ENCODE assay signal across 11 cellular contexts in genomic region chr17:41874293-41874670, GRCh38. TPM values are rescaled to one million over a fixed set of nuclear protein-coding genes. Genes with fewer than 3 reads are reported as not detected.
DNase-seq lines count a peak whose midpoint lies in the region; ATAC-seq, FAIRE-seq and TF ChIP-seq lines count a peak whose summit lies in the region.
"Not testable (repeated sequence)": the region's sequence is repeated elsewhere in the genome, so short reads cannot be mapped to it uniquely, and the experiment has no call there.
"Had no signal": no experiment of that assay in that cellular context is flagged by ENCODE, and none has a peak within 500 bp of the region (broad histone marks: within the 10 kb centered on the region; RNA-seq: fewer than 3 reads in every experiment).

No MANE protein-coding gene starts in this region.

- peaks cover 0 to 46% (median 19%) of the 10 kb centered on the region in 4 donors for H3K4me1 ChIP-seq in right lobe of liver
- H3K4me1 ChIP-seq in upper lobe of right lung, result not testable (repeated sequence)

- peaks cover 20% of the 10 kb centered on the region for H3K4me1 Mint-ChIP-seq in activated T-cell treated with anti-CD3 and anti-CD28 coated beads, Interleukin-2, amount 50 U/mL, for 24 hours (ENCODE audit: low read depth)

- not testable (repeated sequence) for H3K27me3 Mint-ChIP-seq in activated T-cell treated with anti-CD3 and anti-CD28 coated beads, Interleukin-2, amount 50 U/mL, for 24 hours

- peaks cover 95% of the 10 kb centered on the region for H3K36me3 Mint-ChIP-seq in activated T-cell treated with anti-CD3 and anti-CD28 coated beads, Interleukin-2, amount 50 U/mL, for 24 hours (ENCODE audit: low read depth)

- 96% methylated on average over 5 of the region's 9 CpGs for WGBS in right lobe of liver (ENCODE audit: insufficient coverage, low coverage, low lambda C conversion rate, missing lambda C conversion rate)

- not testable (repeated sequence) for TF ChIP-seq CTCF in right lobe of liver (IDR thresholded peaks at IDR 0.05); upper lobe of right lung (IDR thresholded peaks at IDR 0.05)

- TF ChIP-seq POLR2A in right lobe of liver (IDR thresholded peaks at IDR 0.05), result not testable (repeated sequence)

- FAIRE-seq in HTR-8/SVneo (lab: Jason Lieb, UNC), result peak; percentile 9

- ATAC-seq in right lobe of liver, upper lobe of right lung: not testable (repeated sequence)
- peak; percentile 24 for ATAC-seq in sciatic nerve

- not testable (repeated sequence) for H3K4me3 Mint-ChIP-seq in activated T-cell treated with anti-CD3 and anti-CD28 coated beads, Interleukin-2, amount 50 U/mL, for 24 hours

- H3K36me3 ChIP-seq in right lobe of liver (peaks cover 6 to 33% (median 16%) of the 10 kb centered on the region in 4 donors), upper lobe of right lung (peaks cover 76% of the 10 kb centered on the region)

- H3K27ac ChIP-seq in right lobe of liver, result peak overlapping the region in 2 of 3 donors; percentile 18 to 79
- not testable (repeated sequence) for H3K27ac ChIP-seq in upper lobe of right lung

- intact Hi-C loops in right lobe of liver (cut with DNase I); sciatic nerve (cut with DNase I); upper lobe of right lung (cut with DNase I): not testable (repeated sequence)

- not testable (repeated sequence) for H3K9me3 ChIP-seq in right lobe of liver, upper lobe of right lung

- DNase-seq in HTR-8/SVneo (ENCODE audit: insufficient read length, low spot score); activated T-cell treated with anti-CD3 and anti-CD28 coated beads, Interleukin-2, amount 50 U/mL, for 24 hours; right lobe of liver; sciatic nerve (ENCODE audit: low spot score): not testable (repeated sequence)
- peak; percentile 26 for DNase-seq in upper lobe of right lung

- not testable (repeated sequence) for H3K4me3 ChIP-seq in right lobe of liver, upper lobe of right lung

- not testable (repeated sequence) for H3K27me3 ChIP-seq in right lobe of liver, upper lobe of right lung

- H3K27ac Mint-ChIP-seq in activated T-cell treated with anti-CD3 and anti-CD28 coated beads, Interleukin-2, amount 50 U/mL, for 24 hours, result peak overlapping the region; percentile 29

- not testable (repeated sequence) for H3K9me3 Mint-ChIP-seq in activated T-cell treated with anti-CD3 and anti-CD28 coated beads, Interleukin-2, amount 50 U/mL, for 24 hours

RNA-seq across cellular contexts. Expression of gene KLHL11, which starts 9.1 kb away (rescaled TPM):
- total RNA-seq in right lobe of liver (1 to 10 TPM; 2.9 to 7.0 (median 5.7) TPM), sciatic nerve (16.0 TPM), upper lobe of right lung (12.6 TPM)

RNA-seq across cellular contexts. Expression of gene KLHL10, which starts 36.7 kb away (rescaled TPM):
- total RNA-seq in right lobe of liver (not detected), sciatic nerve (not detected), upper lobe of right lung (0.29 TPM)
- total RNA-seq: A172; A673; Calu3; CD4-positive, alpha-beta memory T cell; G401; H4 had no signal

RNA-seq across cellular contexts. Expression of gene NT5C3B, which starts 38.2 kb away (rescaled TPM):
- 10 to 100 TPM; 19.9 to 30.7 (median 23.1) TPM for total RNA-seq in right lobe of liver
- total RNA-seq in sciatic nerve, result 34.6 TPM
- 36.5 TPM for total RNA-seq in upper lobe of right lung

RNA-seq across cellular contexts. Expression of gene ACLY, which starts 44.5 kb away (rescaled TPM):
- 10 to 100 TPM; 16.6 to 95.9 (median 33.6) TPM for total RNA-seq in right lobe of liver
- total RNA-seq in sciatic nerve, result 139 TPM
- total RNA-seq in upper lobe of right lung, result 112 TPM

RNA-seq across cellular contexts. Expression of gene ODAD4, which starts 56.1 kb away (rescaled TPM):
- under 1 TPM in 3 of 6 experiments, not detected in 3; 0.12 to 0.13 (median 0.12) TPM for total RNA-seq in right lobe of liver
- 2.9 TPM for total RNA-seq in sciatic nerve
- total RNA-seq in upper lobe of right lung, result 1.0 TPM
